In genomic region chr15:92797168-92798052, GRCh38 we compare ENCODE assay signal across 8 cellular contexts.
DNase-seq lines count a peak whose midpoint lies in the region; ATAC-seq and TF ChIP-seq lines count a peak whose summit lies in the region.

No MANE protein-coding gene starts in this region.

- H3K79me2 ChIP-seq in KMS-11 (ENCODE audit: insufficient read depth, low read depth) (no peaks in the 10 kb centered on the region), PC-9 (ENCODE audit: low read depth) (no peaks in the 10 kb centered on the region)

- H3K4me1 ChIP-seq in KMS-11 (ENCODE audit: low read depth, poor library complexity, severe bottlenecking) = peaks cover 17% of the 10 kb centered on the region
- H3K4me1 ChIP-seq in PC-9 (replicated peaks; ENCODE audit: insufficient read depth) = peaks cover 24% of the 10 kb centered on the region; the same call in 1 of the 2 replicates

- BruUV-seq in PC-9 (replicated peaks; lab: Mats Ljungman, UMichigan) = no TSS peak

- H3K36me3 ChIP-seq in KMS-11 (ENCODE audit: insufficient read depth) (no peaks in the 10 kb centered on the region), PC-9 (ENCODE audit: low read depth) (no peaks in the 10 kb centered on the region)

- no peak overlapping the region for H3K9ac ChIP-seq in KMS-11

- no peak overlapping the region for H3K4me3 ChIP-seq in KMS-11 (IDR thresholded peaks at IDR 0.05; ENCODE audit: insufficient read depth, low read depth, low read length)
- no peak overlapping the region for H3K4me3 ChIP-seq in PC-9
- H3K4me3 ChIP-seq in cardiac fibroblast (replicated peaks in 1 of 2; ENCODE audit: low read depth in 2 of 2, low read length in 2 of 2) = no peak overlapping the region

- no peaks in the 10 kb centered on the region for H3K27me3 Mint-ChIP-seq in activated CD4-positive, alpha-beta T cell treated with anti-CD3 and anti-CD28 coated beads, Interleukin-2, amount 10 ng/mL, durations not matched to agents 7 days and 5 days

- H3K4me3 Mint-ChIP-seq in activated CD4-positive, alpha-beta T cell treated with anti-CD3 and anti-CD28 coated beads, Interleukin-2, amount 10 ng/mL, durations not matched to agents 7 days and 5 days = no peak overlapping the region

- H3K4me1 Mint-ChIP-seq in activated CD4-positive, alpha-beta T cell treated with anti-CD3 and anti-CD28 coated beads, Interleukin-2, amount 10 ng/mL, durations not matched to agents 7 days and 5 days = peaks cover 24% of the 10 kb centered on the region

- intact Hi-C loops in PC-9 (cut with micrococcal nuclease; ENCODE audit: unreplicated experiment) = loop anchor here (1.0 to 10.0 kb wide), 2 partner anchors 121 to 217 kb away; no protein-coding TSS in a partner anchor

- no peaks in the 10 kb centered on the region for H3K9me2 ChIP-seq in PC-9 (ENCODE audit: insufficient read depth)

- peaks cover 5% of the 10 kb centered on the region for H3K36me3 Mint-ChIP-seq in activated CD4-positive, alpha-beta T cell treated with anti-CD3 and anti-CD28 coated beads, Interleukin-2, amount 10 ng/mL, durations not matched to agents 7 days and 5 days (ENCODE audit: low read depth)

- H2AFZ ChIP-seq in KMS-11 (ENCODE audit: low read depth) (peak overlapping the region; percentile 41; the same call in 1 of the 2 replicates), PC-9 (no peak overlapping the region)

- CTCF ChIA-PET in activated CD4-positive, alpha-beta T cell treated with anti-CD3 and anti-CD28 coated beads, Interleukin-2, amount 10 ng/mL, durations not matched to agents 7 days and 5 days (lab: Charles Lee) = interaction anchor here (0.6 to 5.7 kb wide), 17 partner anchors 8 to 250 kb away, joined by 3 to 52 read pairs (median 4); no protein-coding TSS in a partner anchor
- CTCF ChIA-PET in PC-9 (lab: Charles Lee) = interaction anchor here (0.6 to 1.6 kb wide), 16 partner anchors 10 to 1663 kb away, joined by 3 to 18 read pairs (median 4); partner anchors contain the start of gene CHD2

- ATAC-seq in GM21576 (IDR thresholded peaks at IDR 0.05; ENCODE audit: unreplicated experiment) = peak; percentile 62

- TF ChIP-seq CTCF in KMS-11 (conservative IDR thresholded peaks at IDR 0.05; ENCODE audit: low read depth, low read length) = peak; percentile 85
- TF ChIP-seq CTCF in PC-9 (conservative IDR thresholded peaks at IDR 0.05) = peak; percentile 82
- TF ChIP-seq CTCF in cardiac fibroblast (IDR thresholded peaks at IDR 0.05; ENCODE audit: low read depth, low read length) = peak; percentile 59

- H3K27me3 ChIP-seq in KMS-11 (ENCODE audit: insufficient read depth, low read depth) = no peaks in the 10 kb centered on the region
- no peaks in the 10 kb centered on the region for H3K27me3 ChIP-seq in PC-9 (ENCODE audit: insufficient read depth, low read depth)

- H3K9me3 Mint-ChIP-seq in activated CD4-positive, alpha-beta T cell treated with anti-CD3 and anti-CD28 coated beads, Interleukin-2, amount 10 ng/mL, durations not matched to agents 7 days and 5 days = no peaks in the 10 kb centered on the region

- H3K9me3 ChIP-seq in PC-9 (ENCODE audit: insufficient read depth, low read depth) = no peaks in the 10 kb centered on the region

- H3K27ac Mint-ChIP-seq in activated CD4-positive, alpha-beta T cell treated with anti-CD3 and anti-CD28 coated beads, Interleukin-2, amount 10 ng/mL, durations not matched to agents 7 days and 5 days = peak overlapping the region; percentile 65

- H4K20me1 ChIP-seq in KMS-11 (ENCODE audit: insufficient read depth) (no peaks in the 10 kb centered on the region), PC-9 (ENCODE audit: insufficient read depth) (no peaks in the 10 kb centered on the region)

- H3K4me2 ChIP-seq in KMS-11 (no peak overlapping the region), PC-9 (no peak overlapping the region)

- H3K27ac ChIP-seq in KMS-11 = no peak overlapping the region
- peak overlapping the region; percentile 38; the same call in 1 of the 2 replicates for H3K27ac ChIP-seq in PC-9

- H3F3A ChIP-seq in PC-9 (ENCODE audit: insufficient read depth, low read depth) = peaks cover 23% of the 10 kb centered on the region; the same call in 1 of the 2 replicates

- POLR2A ChIA-PET in activated CD4-positive, alpha-beta T cell treated with anti-CD3 and anti-CD28 coated beads, Interleukin-2, amount 10 ng/mL, durations not matched to agents 7 days and 5 days (lab: Charles Lee) = interaction anchor here (0.6 kb wide), 1 partner anchor 108 kb away, joined by 3 read pairs; no protein-coding TSS in a partner anchor
- POLR2A ChIA-PET in PC-9 (lab: Charles Lee; ENCODE audit: unreplicated experiment) = interaction anchor here (0.6 kb wide), 1 partner anchor 388 kb away, joined by 3 read pairs; no protein-coding TSS in a partner anchor

- DNase-seq in activated CD4-positive, alpha-beta T cell treated with anti-CD3 and anti-CD28 coated beads, Interleukin-2, amount 10 ng/mL, durations not matched to agents 7 days and 5 days = peak; percentile 75
- no peak for DNase-seq in activated CD4-positive, alpha-beta T cell treated with anti-CD3 and anti-CD28 coated beads, Interleukin-2, amount 50 U/mL, for 4 hours
- DNase-seq in PC-9 (peak in 1 of 2 experiments; percentile 71), cardiac fibroblast (ENCODE audit: low read depth in 2 of 2) (peak; percentile 86 to 87), kidney glomerular epithelial cell (lab: John Stamatoyannopoulos, UW) (peak; percentile 75), stromal cell of bone marrow (ENCODE audit: low read depth) (peak; percentile 63)

Comparison
In these comparisons a context has a peak if more than half of its experiments do, and no peak if none do; other contexts are left out.
1. DNase-seq: peak in activated CD4-positive, alpha-beta T cell treated with anti-CD3 and anti-CD28 coated beads, Interleukin-2, amount 10 ng/mL, durations not matched to agents 7 days and 5 days (single experiment), cardiac fibroblast (2 of 2), kidney glomerular epithelial cell (single experiment) and stromal cell of bone marrow (single experiment); none in activated CD4-positive, alpha-beta T cell treated with anti-CD3 and anti-CD28 coated beads, Interleukin-2, amount 50 U/mL, for 4 hours (0 of 2).
2. Peak in every context shown above with its lines, with median percentiles within 50 percentile points of each other: CTCF ChIP-seq.